8 cellular contexts compared by ENCODE assay signal in the genomic region with DNA sequence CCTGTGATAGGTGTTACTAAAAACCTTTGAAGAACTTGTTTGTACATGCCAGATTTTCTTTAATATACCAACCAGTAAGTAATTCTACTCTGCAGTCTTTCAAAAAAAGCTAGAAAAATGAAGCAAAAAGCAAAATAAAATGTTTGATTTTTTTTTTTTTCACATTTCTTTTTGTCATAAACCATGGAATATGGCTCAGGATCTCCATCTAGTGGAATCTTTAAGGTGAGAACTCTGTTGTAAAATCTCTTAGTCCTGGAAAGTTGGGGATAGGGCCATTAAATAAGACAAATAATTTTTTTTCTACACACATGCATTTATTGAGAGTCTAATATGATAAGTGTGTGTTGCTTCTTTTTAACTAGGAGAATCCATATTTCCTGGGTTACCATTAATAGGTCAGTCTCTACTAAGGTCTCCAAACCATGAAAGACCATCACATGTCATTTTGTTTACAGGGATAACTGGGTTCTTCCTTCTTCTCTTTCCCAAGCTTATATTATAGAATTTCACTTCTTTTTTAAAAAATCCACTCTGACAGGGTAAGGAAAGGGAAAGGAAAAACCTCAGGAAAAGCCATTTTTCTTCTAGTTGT.
DNase-seq lines count a peak whose midpoint lies in the region; ATAC-seq, FAIRE-seq and TF ChIP-seq lines count a peak whose summit lies in the region.

No MANE protein-coding gene starts in this region.

- H3K4me3 ChIP-seq in WERI-Rb-1 (ENCODE audit: low read depth, low read length) (no peak overlapping the region), kidney epithelial cell (ENCODE audit: low read depth, low read length) (no peak overlapping the region), H7 (ENCODE audit: insufficient read depth, low read depth, low read length) (no peak overlapping the region), thyroid gland (replicated peaks in 1 of 3) (no peak overlapping the region)

- H3K27ac ChIP-seq in WERI-Rb-1 (no peak overlapping the region), thyroid gland (no peak overlapping the region)

- no peak for TF ChIP-seq POLR2A in thyroid gland (IDR thresholded peaks at IDR 0.05)

- TF ChIP-seq CTCF in WERI-Rb-1 (IDR thresholded peaks at IDR 0.05; ENCODE audit: low read depth, low read length) (0 out of 2 replicates have a peak, but pooled peaks have one; percentile 14), kidney epithelial cell (IDR thresholded peaks at IDR 0.05; ENCODE audit: insufficient read depth, low read length, poor library complexity, severe bottlenecking) (peak; percentile 47), thyroid gland (IDR thresholded peaks at IDR 0.05) (peak in 1 of 6 experiments; percentile 31)

- H3K36me3 ChIP-seq in WERI-Rb-1, result no peaks in the 10 kb centered on the region
- H3K36me3 ChIP-seq in kidney epithelial cell (ENCODE audit: control insufficient read depth, insufficient read depth, low read length), result no peaks in the 10 kb centered on the region
- H3K36me3 ChIP-seq in H7 (replicated peaks; ENCODE audit: control insufficient read depth, insufficient read depth, low read length), result no peaks in the 10 kb centered on the region
- H3K36me3 ChIP-seq in thyroid gland, result no peaks in the 10 kb centered on the region

- DNase-seq in AG20443 (ENCODE audit: low spot score), result peak; percentile 16
- DNase-seq in HCEC 1CT, result peak; percentile 28
- no peak for DNase-seq in WERI-Rb-1
- DNase-seq in kidney epithelial cell (ENCODE audit: low read depth), result no peak
- DNase-seq in GM19239 (ENCODE audit: insufficient read length, low spot score), result no peak
- no peak for DNase-seq in H7
- DNase-seq in thyroid gland, result no peak

- ATAC-seq in esophagus mucosa, result no peak

- H3K9me3 ChIP-seq in WERI-Rb-1 (ENCODE audit: severe bottlenecking), result peaks cover 7% of the 10 kb centered on the region
- no peaks in the 10 kb centered on the region for H3K9me3 ChIP-seq in thyroid gland

- FAIRE-seq in GM19239 (lab: Jason Lieb, UNC), result no peak

- H3K27me3 ChIP-seq in WERI-Rb-1 (ENCODE audit: insufficient read depth, low read depth, severe bottlenecking) (no peaks in the 10 kb centered on the region), kidney epithelial cell (ENCODE audit: control insufficient read depth, insufficient read depth, low read length) (no peaks in the 10 kb centered on the region), H7 (ENCODE audit: control insufficient read depth, insufficient read depth, low read length) (no peaks in the 10 kb centered on the region), thyroid gland (no peaks in the 10 kb centered on the region)

- no peaks in the 10 kb centered on the region for H3K4me1 ChIP-seq in thyroid gland

- intact Hi-C loops in thyroid gland (cut with DNase I), result no loop called here

Comparison
In these comparisons a context has a peak if more than half of its experiments do, and no peak if none do; other contexts are left out.
1. DNase-seq: peak in AG20443 (single experiment) and HCEC 1CT (single experiment); none in WERI-Rb-1 (single experiment), kidney epithelial cell (single experiment), GM19239 (single experiment), H7 (single experiment) and thyroid gland (0 of 2).